ENCODE assay signal across 28 cellular contexts in the genomic region with DNA sequence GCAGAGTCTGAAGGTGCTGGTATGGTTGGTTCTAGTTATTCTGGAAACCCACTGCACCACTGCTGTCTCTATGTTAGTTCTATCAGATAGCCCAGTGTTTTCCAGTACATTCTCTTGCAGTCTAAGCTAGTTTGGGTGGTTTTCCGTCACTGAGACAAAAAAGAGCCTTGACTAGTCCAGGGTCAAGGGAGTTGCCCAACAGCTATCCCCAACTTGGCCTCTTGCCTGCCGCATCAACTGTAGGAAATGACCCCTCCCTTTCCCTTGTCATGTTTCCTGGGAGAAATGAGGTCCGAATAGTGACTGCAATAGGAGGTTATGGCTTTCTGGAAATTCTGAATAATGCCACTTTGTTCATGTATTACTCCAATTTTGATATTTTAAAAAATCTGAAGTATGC.
A peak's percentile ranks its signal among the peaks of the same experiment; 100 is the strongest.
DNase-seq lines count a peak whose midpoint lies in the region; ATAC-seq and TF ChIP-seq lines count a peak whose summit lies in the region.
"Had no signal": no experiment of that assay in that cellular context is flagged by ENCODE, and none has a peak within 500 bp of the region (broad histone marks: within the 10 kb centered on the region; RNA-seq: fewer than 3 reads in every experiment).

No MANE protein-coding gene starts in this region.

- WGBS in psoas muscle, 3 donors = 63 to 82% (median 69%) methylated on average over 3 of the region's 3 CpGs
- WGBS in aorta, 2 donors = 90% methylated on average over 3 of the region's 3 CpGs

- H3K36me3 ChIP-seq in colonic mucosa (no peaks in the 10 kb centered on the region), psoas muscle (ENCODE audit: insufficient read depth in 1 of 2, low read depth in 1 of 2) (no peaks in the 10 kb centered on the region), aorta (ENCODE audit: control insufficient read depth in 1 of 2, insufficient read depth in 2 of 2, low read length in 1 of 2) (no peaks in the 10 kb centered on the region)
- H3K36me3 ChIP-seq: BLaER1, thoracic aorta, uterus had no signal

- H3K9ac ChIP-seq in colonic mucosa (ENCODE audit: low read depth in 2 of 2, low read length in 2 of 2) = no peak overlapping the region
- H3K9ac ChIP-seq: BLaER1 had no signal

- H3K27ac ChIP-seq in colonic mucosa (no peak overlapping the region), psoas muscle (peak overlapping the region; percentile 83), aorta (ENCODE audit: low read depth in 1 of 2, low read length in 2 of 2) (no peak overlapping the region)
- H3K27ac ChIP-seq: BLaER1, dorsolateral prefrontal cortex, PC-9, thoracic aorta, uterus had no signal

- intact Hi-C loops in colonic mucosa (cut with DNase I) (no loop called here), left cardiac atrium (cut with DNase I) (no loop called here), psoas muscle (cut with DNase I) (no loop called here), aorta (cut with DNase I) (no loop called here)

- H3K4me3 ChIP-seq in colonic mucosa (no peak overlapping the region), psoas muscle (no peak overlapping the region), aorta (ENCODE audit: low read length in 2 of 2) (no peak overlapping the region)
- H3K4me3 ChIP-seq: BLaER1, dorsolateral prefrontal cortex, PC-9, smooth muscle cell, thoracic aorta, uterus had no signal

- no peaks in the 10 kb centered on the region for H3K4me1 ChIP-seq in colonic mucosa
- peaks cover 11% of the 10 kb centered on the region for H3K4me1 ChIP-seq in psoas muscle
- no peaks in the 10 kb centered on the region for H3K4me1 ChIP-seq in aorta (ENCODE audit: control insufficient read depth in 1 of 2, insufficient read depth in 2 of 2, low read length in 2 of 2)
- H3K4me1 ChIP-seq: uterus had no signal

- no peaks in the 10 kb centered on the region for H3K9me3 ChIP-seq in colonic mucosa
- no peaks in the 10 kb centered on the region for H3K9me3 ChIP-seq in psoas muscle
- no peaks in the 10 kb centered on the region for H3K9me3 ChIP-seq in aorta (ENCODE audit: control insufficient read depth, low read length)
- H3K9me3 ChIP-seq: BLaER1, thoracic aorta, uterus had no signal

- TF ChIP-seq CTCF in colonic mucosa (IDR thresholded peaks at IDR 0.05) (no peak), psoas muscle (IDR thresholded peaks at IDR 0.05) (no peak)

- H3K27me3 ChIP-seq in colonic mucosa (no peaks in the 10 kb centered on the region), psoas muscle (ENCODE audit: insufficient read depth in 3 of 3, low read length in 2 of 3) (no peaks in the 10 kb centered on the region), aorta (ENCODE audit: control insufficient read depth in 1 of 2, insufficient read depth in 2 of 2, low read length in 1 of 2) (peaks cover 0 to 2% of the 10 kb centered on the region in 2 donors)
- H3K27me3 ChIP-seq: BLaER1, dorsolateral prefrontal cortex, uterus had no signal

- ATAC-seq in left cardiac atrium = peak; percentile 43 to 63
- peak in 1 of 4 donors; percentile 21 for ATAC-seq in psoas muscle
- ATAC-seq in aorta (ENCODE audit: low FRiP score) = peak; percentile 60
- no peak for ATAC-seq in GM19328 (IDR thresholded peaks at IDR 0.05; ENCODE audit: unreplicated experiment)
- ATAC-seq: activated CD4-positive, CD25-positive, alpha-beta regulatory T cell treated with anti-CD3 and anti-CD28 coated beads, Interleukin-2, amount 50 U/mL, for 24 hours; activated T-cell treated with anti-CD3 and anti-CD28 coated beads, Interleukin-2, amount 50 U/mL, for 72 hours; HepG2; naive thymus-derived CD4-positive, alpha-beta T cell; SK-N-SH treated with all-trans-retinoic acid at 6 μM for 48 hours had no signal

- peak; percentile 33 for DNase-seq in colonic mucosa
- peak; percentile 78 for DNase-seq in left cardiac atrium
- DNase-seq in psoas muscle = peak; percentile 77 to 86
- DNase-seq in aorta = peak; percentile 66 to 80
- DNase-seq in activated CD4-positive, alpha-beta T cell treated with anti-CD3 and anti-CD28 coated beads for 48 hours = no peak
- no peak for DNase-seq in globus pallidus (ENCODE audit: low spot score)
- DNase-seq: activated CD4-positive, alpha-beta T cell treated with anti-CD3 and anti-CD28 coated beads, Interleukin-2, amount 50 U/mL, for 48 hours; activated naive CD4-positive, alpha-beta T cell treated with Interleukin-2 at 50 U/mL for 16 hours; activated T-cell treated with anti-CD3 and anti-CD28 coated beads, Interleukin-2, amount 50 U/mL, for 72 hours; DMS 273 treated with DMSO at 0.1 percent for 48 hours; dorsolateral prefrontal cortex; Kasumi-1; midbrain; naive thymus-derived CD4-positive, alpha-beta T cell; NCI-H1417; NCI-H2081; NCI-H226; PC-9; stimulated activated naive CD4-positive, alpha-beta T cell treated with Interleukin-2 at 50 U/mL for 16 hours; T-helper 2 cell had no signal

Comparison
In these comparisons a context has a peak if more than half of its experiments do, and no peak if none do; other contexts are left out.
1. DNase-seq: peak in colonic mucosa (single experiment), left cardiac atrium (single experiment), psoas muscle (2 of 2) and aorta (2 of 2); none in activated CD4-positive, alpha-beta T cell treated with anti-CD3 and anti-CD28 coated beads for 48 hours (single experiment) and globus pallidus (single experiment).